Comparison of ENCODE assay signal across 11 cellular contexts in genomic region chr15:78209646-78210348, GRCh38. TPM values are rescaled to one million over a fixed set of nuclear protein-coding genes. Genes with fewer than 3 reads are reported as not detected.
DNase-seq lines count a peak whose midpoint lies in the region; ATAC-seq and TF ChIP-seq lines count a peak whose summit lies in the region.
"Had no signal": no experiment of that assay in that cellular context is flagged by ENCODE, and none has a peak within 500 bp of the region (broad histone marks: within the 10 kb centered on the region; RNA-seq: fewer than 3 reads in every experiment).

No MANE protein-coding gene starts in this region.

- TF ChIP-seq CTCF in breast epithelium (IDR thresholded peaks at IDR 0.05) (no peak), MCF 10A (IDR thresholded peaks at IDR 0.05; ENCODE audit: unreplicated experiment) (no peak), lung (IDR thresholded peaks at IDR 0.05; ENCODE audit: control extremely low read depth, extremely low read depth) (no peak), transverse colon (IDR thresholded peaks at IDR 0.05) (no peak)

- no peaks in the 10 kb centered on the region for H3K27me3 Mint-ChIP-seq in MCF 10A (ENCODE audit: insufficient read depth, unreplicated experiment)

- BruUV-seq in MCF 10A (replicated peaks; lab: Mats Ljungman, UMichigan) = no TSS peak

- CTCF ChIA-PET in MCF 10A (lab: Yijun Ruan, JAX) = interaction anchor here (0.8 kb wide), 1 partner anchor 32 kb away, joined by 3 read pairs; no protein-coding TSS in a partner anchor

- in situ Hi-C loops in transverse colon (cut with MboI; ENCODE audit: low pct_ligation_motif_present in 1 of 4, low pct_unique_long_range_greater_than_20kb in 1 of 4, low sequenced_read_pairs in 3 of 4) = no loop called here

- POLR2A ChIA-PET in MCF 10A (lab: Yijun Ruan, JAX) = no interaction called here

- DNase-seq in breast epithelium (ENCODE audit: low spot score in 2 of 2) (peak in 1 of 2 donors; percentile 49), MCF 10A (ENCODE audit: unreplicated experiment) (no peak), lung (ENCODE audit: low spot score) (peak; percentile 46), transverse colon (peak; percentile 64), NK-92 (lab: John Stamatoyannopoulos, UW; ENCODE audit: unreplicated experiment) (no peak), aorta (no peak)
- DNase-seq: activated naive CD4-positive, alpha-beta T cell; NCI-H2081 treated with DMSO at 0.1 percent for 48 hours had no signal

- H3K9me3 ChIP-seq in breast epithelium = no peaks in the 10 kb centered on the region
- H3K9me3 ChIP-seq in lung (ENCODE audit: control insufficient read depth in 2 of 2, insufficient read depth in 1 of 2, low read length in 1 of 2) = no peaks in the 10 kb centered on the region
- H3K9me3 ChIP-seq in transverse colon = no peaks in the 10 kb centered on the region
- no peaks in the 10 kb centered on the region for H3K9me3 ChIP-seq in aorta (ENCODE audit: control insufficient read depth, low read length)

- no peaks in the 10 kb centered on the region for H3K4me1 ChIP-seq in breast epithelium
- H3K4me1 ChIP-seq in lung (ENCODE audit: control insufficient read depth in 2 of 2, insufficient read depth in 2 of 2, low read length in 2 of 2) = no peaks in the 10 kb centered on the region
- H3K4me1 ChIP-seq in transverse colon = peaks cover 30 to 49% (median 39%) of the 10 kb centered on the region in 4 donors
- H3K4me1 ChIP-seq in aorta (ENCODE audit: control insufficient read depth in 1 of 2, insufficient read depth in 2 of 2, low read length in 2 of 2) = no peaks in the 10 kb centered on the region

- peak overlapping the region; percentile 70 to 76 for H3K27ac ChIP-seq in breast epithelium
- peak overlapping the region; percentile 93 for H3K27ac ChIP-seq in cingulate gyrus (ENCODE audit: low read depth, low read length)
- no peak overlapping the region for H3K27ac ChIP-seq in lung (ENCODE audit: low read depth in 1 of 2, low read length in 1 of 2)
- peak overlapping the region; percentile 5 to 73 (median 46) for H3K27ac ChIP-seq in transverse colon
- H3K27ac ChIP-seq in aorta (ENCODE audit: low read depth in 1 of 2, low read length in 2 of 2) = no peak overlapping the region

- no peak overlapping the region for H3K27ac Mint-ChIP-seq in MCF 10A (ENCODE audit: low read depth, unreplicated experiment)
- H3K27ac Mint-ChIP-seq: dendritic cell treated with granulocyte-macrophage colony-stimulating factor and Interleukin-4, amounts not matched to agents 40 ng/mL and 50 ng/mL, for 4 days had no signal

- H3K4me3 Mint-ChIP-seq in MCF 10A (ENCODE audit: unreplicated experiment) = no peak overlapping the region
- H3K4me3 Mint-ChIP-seq: dendritic cell treated with granulocyte-macrophage colony-stimulating factor and Interleukin-4, amounts not matched to agents 40 ng/mL and 50 ng/mL, for 4 days had no signal

- no peaks in the 10 kb centered on the region for H3K36me3 Mint-ChIP-seq in MCF 10A (ENCODE audit: insufficient read depth, unreplicated experiment)

- peaks cover 15% of the 10 kb centered on the region for H3K4me1 Mint-ChIP-seq in MCF 10A (ENCODE audit: insufficient read depth, unreplicated experiment)

- H3K36me3 ChIP-seq in breast epithelium = no peaks in the 10 kb centered on the region
- H3K36me3 ChIP-seq in lung (ENCODE audit: control insufficient read depth in 2 of 2, insufficient read depth in 2 of 2, low read length in 2 of 2) = no peaks in the 10 kb centered on the region
- no peaks in the 10 kb centered on the region for H3K36me3 ChIP-seq in transverse colon
- no peaks in the 10 kb centered on the region for H3K36me3 ChIP-seq in aorta (ENCODE audit: control insufficient read depth in 1 of 2, insufficient read depth in 2 of 2, low read length in 1 of 2)

- intact Hi-C loops in breast epithelium (cut with DNase I; ENCODE audit: low total_unique reads) (no loop called here), MCF 10A (cut with micrococcal nuclease) (no loop called here), transverse colon (cut with DNase I; ENCODE audit: low total_unique reads) (no loop called here), aorta (cut with DNase I) (no loop called here)

- H3K27me3 ChIP-seq in breast epithelium (peaks cover 0 to 3% of the 10 kb centered on the region in 2 donors), lung (ENCODE audit: control insufficient read depth, insufficient read depth) (no peaks in the 10 kb centered on the region), transverse colon (no peaks in the 10 kb centered on the region), aorta (ENCODE audit: control insufficient read depth in 1 of 2, insufficient read depth in 2 of 2, low read length in 1 of 2) (no peaks in the 10 kb centered on the region)

- TF ChIP-seq POLR2A in breast epithelium (IDR thresholded peaks at IDR 0.05) (no peak), transverse colon (IDR thresholded peaks at IDR 0.05) (no peak)

- 68 to 74% methylated on average over 9 of the region's 9 CpGs for WGBS in lung, 2 donors
- WGBS in transverse colon (ENCODE audit: low coverage in 1 of 2), 2 donors = 40% methylated on average over 1 to 7 of the region's 9 CpGs
- WGBS in aorta, 2 donors = 81% methylated on average over 9 of the region's 9 CpGs

- no peak for TF ChIP-seq EP300 in transverse colon (IDR thresholded peaks at IDR 0.05; ENCODE audit: low read depth)

- H3K4me3 ChIP-seq in breast epithelium (no peak overlapping the region), lung (no peak overlapping the region), transverse colon (no peak overlapping the region), aorta (ENCODE audit: low read length in 2 of 2) (no peak overlapping the region)

- H3K9me3 Mint-ChIP-seq in MCF 10A (ENCODE audit: unreplicated experiment) = no peaks in the 10 kb centered on the region
- H3K9me3 Mint-ChIP-seq: dendritic cell treated with granulocyte-macrophage colony-stimulating factor and Interleukin-4, amounts not matched to agents 40 ng/mL and 50 ng/mL, for 4 days had no signal

- no peak for ATAC-seq in lung (ENCODE audit: insufficient read depth, low FRiP score)
- no peak for ATAC-seq in HG02840 (IDR thresholded peaks at IDR 0.05; ENCODE audit: low FRiP score, unreplicated experiment)
- ATAC-seq in aorta (ENCODE audit: low FRiP score) = no peak

RNA-seq across cellular contexts. Expression of gene ACSBG1, which starts 24.6 kb away (rescaled TPM):
- total RNA-seq in breast epithelium (1 to 10 TPM in 2 of 3 donors, not detected in 1; 1.9 to 2.0 TPM), MCF 10A (2022) (not detected in 2 replicates), lung (1 to 10 TPM; 3.5 to 7.9 TPM), transverse colon (1 to 10 TPM in 1 of 4 donors, not detected in 3; 1.5 TPM), aorta (not detected)
- polyA plus RNA-seq in lung (1 to 10 TPM in 1 of 2 donors, under 1 TPM in 1; 0.47 to 1.5 TPM), aorta (under 1 TPM; 0.18 to 0.25 TPM)

RNA-seq across cellular contexts. Expression of gene DNAJA4, which starts 54.6 kb away (rescaled TPM):
- total RNA-seq in breast epithelium (10 to 100 TPM; 16.0 to 28.1 (median 22.6) TPM), MCF 10A (2022) (not detected in 2 replicates), lung (10 to 100 TPM; 42.7 to 74.6 TPM), transverse colon (10 to 100 TPM; 34.9 to 69.9 (median 42.5) TPM), aorta (10 to 100 TPM; 20.2 to 53.0 TPM)
- polyA plus RNA-seq in lung (10 to 100 TPM; 19.3 to 25.1 TPM), aorta (10 to 100 TPM; 12.0 to 17.0 TPM)

Comparison
In these comparisons a context has a peak if more than half of its experiments do, and no peak if none do; other contexts are left out.
1. RNA of gene DNAJA4, which starts 54.6 kb away (total RNA-seq): 42.7 to 74.6 TPM in lung, 20.2 to 53.0 TPM in aorta, 34.9 to 69.9 TPM in transverse colon and 16.0 to 28.1 TPM in breast epithelium; not detected in MCF 10A; every median in the first group is over 10 times any median in the second.
2. DNase-seq: peak in lung (single experiment) and transverse colon (single experiment); none in MCF 10A (single experiment), NK-92 (single experiment) and aorta (0 of 2).
3. H3K27ac ChIP-seq: peak in breast epithelium (2 of 2), cingulate gyrus (single experiment) and transverse colon (4 of 4); none in lung (0 of 2) and aorta (0 of 2).